ENCODE assay signal across 17 cellular contexts in genomic region chr18:40708726-40709125, GRCh38.
"Had no signal": no experiment of that assay in that cellular context is flagged by ENCODE, and none has a peak within 500 bp of the region (broad histone marks: within the 10 kb centered on the region; RNA-seq: fewer than 3 reads in every experiment).

No MANE protein-coding gene starts in this region.

- ATAC-seq: esophagus mucosa; gastroesophageal sphincter; heart left ventricle; left ventricle myocardium superior; mucosa of descending colon; naive thymus-derived CD4-positive, alpha-beta T cell; stimulated activated naive B cell treated with anti-CD40 and anti-IgM and Interleukin-4, amounts not matched to agents 10 μg/mL and 1 μg/mL and 100 μg/mL, for 72 hours; T-helper 17 cell had no signal

- H3K9me3 Mint-ChIP-seq: neural progenitor cell had no signal

- H3K27me3 Mint-ChIP-seq: activated naive CD4-positive, alpha-beta T cell treated with anti-CD3 and anti-CD28 coated beads, Interleukin-2, amount 50 U/mL, for 24 hours; memory B cell; naive thymus-derived CD4-positive, alpha-beta T cell; progenitor cell of endocrine pancreas; stimulated activated naive B cell treated with anti-CD40 and anti-IgM and Interleukin-4, amounts not matched to agents 10 μg/mL and 1 μg/mL and 100 μg/mL, for 72 hours; T-helper 17 cell had no signal

- H3K4me2 ChIP-seq: neural progenitor cell had no signal

- H3K4me1 ChIP-seq: colonic mucosa, gastroesophageal sphincter, heart left ventricle, neural progenitor cell had no signal

- H3K27me3 ChIP-seq: cardiac muscle cell, colonic mucosa, gastroesophageal sphincter, heart left ventricle, neural progenitor cell had no signal

- H3K4me3 Mint-ChIP-seq: activated naive CD4-positive, alpha-beta T cell treated with anti-CD3 and anti-CD28 coated beads, Interleukin-2, amount 50 U/mL, for 24 hours; memory B cell; naive thymus-derived CD4-positive, alpha-beta T cell; neural progenitor cell; stimulated activated naive B cell treated with anti-CD40 and anti-IgM and Interleukin-4, amounts not matched to agents 10 μg/mL and 1 μg/mL and 100 μg/mL, for 72 hours; T-helper 17 cell had no signal

- H3K27ac Mint-ChIP-seq: activated naive CD4-positive, alpha-beta T cell treated with anti-CD3 and anti-CD28 coated beads, Interleukin-2, amount 50 U/mL, for 24 hours; memory B cell; naive thymus-derived CD4-positive, alpha-beta T cell; neural progenitor cell; progenitor cell of endocrine pancreas; stimulated activated naive B cell treated with anti-CD40 and anti-IgM and Interleukin-4, amounts not matched to agents 10 μg/mL and 1 μg/mL and 100 μg/mL, for 72 hours; T-helper 17 cell had no signal

- H3K9me3 ChIP-seq: colonic mucosa, gastroesophageal sphincter, mucosa of descending colon had no signal

- H3K4me1 Mint-ChIP-seq: activated naive CD4-positive, alpha-beta T cell treated with anti-CD3 and anti-CD28 coated beads, Interleukin-2, amount 50 U/mL, for 24 hours; memory B cell; naive thymus-derived CD4-positive, alpha-beta T cell; stimulated activated naive B cell treated with anti-CD40 and anti-IgM and Interleukin-4, amounts not matched to agents 10 μg/mL and 1 μg/mL and 100 μg/mL, for 72 hours; T-helper 17 cell had no signal

- DNase-seq: activated CD4-positive, alpha-beta T cell treated with anti-CD3 and anti-CD28 coated beads, Interleukin-2, amount 50 U/mL, for 48 hours; activated gamma-delta T cell; colonic mucosa; heart left ventricle; left ventricle myocardium superior; mucosa of descending colon; naive thymus-derived CD4-positive, alpha-beta T cell; stimulated activated naive B cell treated with anti-CD40 and anti-IgM and Interleukin-4, amounts not matched to agents 10 μg/mL and 1 μg/mL and 100 μg/mL, for 72 hours; T-helper 17 cell; WERI-Rb-1 had no signal

- H3K27ac ChIP-seq: cardiac muscle cell, colonic mucosa, gastroesophageal sphincter, heart left ventricle, neural progenitor cell, WERI-Rb-1 had no signal

- H2AFZ ChIP-seq: neural progenitor cell had no signal

- H3K4me3 ChIP-seq: cardiac muscle cell, colonic mucosa, gastroesophageal sphincter, heart left ventricle, mucosa of descending colon, neural progenitor cell had no signal

- H3K9ac ChIP-seq: neural progenitor cell had no signal

- H3K36me3 ChIP-seq: cardiac muscle cell, colonic mucosa, gastroesophageal sphincter, heart left ventricle, neural progenitor cell, WERI-Rb-1 had no signal

- H3K36me3 Mint-ChIP-seq: activated naive CD4-positive, alpha-beta T cell treated with anti-CD3 and anti-CD28 coated beads, Interleukin-2, amount 50 U/mL, for 24 hours; memory B cell; naive thymus-derived CD4-positive, alpha-beta T cell; neural progenitor cell; stimulated activated naive B cell treated with anti-CD40 and anti-IgM and Interleukin-4, amounts not matched to agents 10 μg/mL and 1 μg/mL and 100 μg/mL, for 72 hours had no signal
